ENCODE assay signal across 8 cellular contexts in the genomic region with DNA sequence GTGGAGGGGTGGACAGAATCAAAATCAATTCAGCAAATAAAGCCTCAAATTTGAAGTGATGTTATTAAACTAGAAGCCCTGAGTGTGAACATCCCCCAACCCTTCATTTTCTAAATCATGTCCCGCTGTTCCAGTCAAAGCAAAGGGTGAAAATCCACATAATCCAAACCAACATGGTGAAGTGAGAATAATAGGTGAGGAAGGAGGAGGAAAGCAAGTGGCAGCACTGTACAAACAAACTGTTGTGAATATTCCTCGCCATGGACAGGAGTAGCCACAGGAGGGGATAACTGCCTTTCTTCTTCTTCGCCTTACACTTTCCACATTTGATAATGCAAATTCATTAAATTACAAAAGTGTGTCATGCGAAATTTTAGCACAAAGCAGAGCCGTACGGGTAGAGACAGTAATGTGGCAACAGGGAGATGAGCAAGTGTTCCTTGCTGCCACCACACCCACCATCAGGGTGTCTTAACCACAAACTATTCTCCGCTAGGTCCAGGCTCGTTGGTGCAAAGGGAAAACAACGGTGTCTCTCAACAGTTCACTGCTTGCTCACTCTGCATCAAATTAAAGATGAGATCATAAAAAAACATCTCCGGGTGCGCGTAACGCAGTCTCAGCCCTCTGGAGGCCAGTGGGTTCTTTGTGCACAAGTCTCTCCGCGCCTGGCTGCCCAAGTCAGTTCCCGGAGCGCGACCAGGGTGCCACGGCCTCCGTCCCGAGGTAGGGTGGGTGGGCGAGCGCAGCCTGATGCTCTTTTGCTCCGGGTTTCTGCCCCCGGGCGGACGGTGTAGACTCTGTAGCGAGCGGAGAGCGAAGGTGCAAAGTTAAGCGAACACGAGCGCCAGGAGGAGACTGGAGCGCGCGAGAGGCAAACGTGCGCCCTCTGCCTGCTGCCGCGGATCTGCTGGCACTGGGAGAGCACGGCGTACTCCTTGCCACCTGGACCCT. TPM values are rescaled to one million over a fixed set of nuclear protein-coding genes. Genes with fewer than 3 reads are reported as not detected.
A peak's percentile ranks its signal among the peaks of the same experiment; 100 is the strongest.
DNase-seq lines count a peak whose midpoint lies in the region; ATAC-seq and TF ChIP-seq lines count a peak whose summit lies in the region.

No MANE protein-coding gene starts in this region.

- no peaks in the 10 kb centered on the region for H3K9me3 Mint-ChIP-seq in activated CD4-positive, alpha-beta T cell treated with anti-CD3 and anti-CD28 coated beads for 36 hours (ENCODE audit: low read depth)
- H3K9me3 Mint-ChIP-seq in activated naive CD8-positive, alpha-beta T cell (ENCODE audit: low read depth) = no peaks in the 10 kb centered on the region
- H3K9me3 Mint-ChIP-seq in osteocyte (ENCODE audit: unreplicated experiment) = no peaks in the 10 kb centered on the region

- H3K4me1 Mint-ChIP-seq in activated CD4-positive, alpha-beta T cell treated with anti-CD3 and anti-CD28 coated beads for 36 hours = peaks cover 7% of the 10 kb centered on the region
- H3K4me1 Mint-ChIP-seq in activated naive CD8-positive, alpha-beta T cell (ENCODE audit: low read depth) = peaks cover 5% of the 10 kb centered on the region
- H3K4me1 Mint-ChIP-seq in osteocyte (ENCODE audit: unreplicated experiment) = peaks cover 10% of the 10 kb centered on the region

- POLR2A ChIA-PET in activated CD4-positive, alpha-beta T cell treated with anti-CD3 and anti-CD28 coated beads for 36 hours (lab: Charles Lee) = no interaction called here

- H3K4me3 ChIP-seq in cardiac muscle cell = peak overlapping the region; percentile 48

- no peaks in the 10 kb centered on the region for H3K4me1 ChIP-seq in cardiac muscle cell (ENCODE audit: low read depth)

- no peak overlapping the region for H3K27ac ChIP-seq in cardiac muscle cell

- H3K4me3 Mint-ChIP-seq in activated CD4-positive, alpha-beta T cell treated with anti-CD3 and anti-CD28 coated beads for 36 hours = peak overlapping the region; percentile 53
- peak overlapping the region; percentile 56 for H3K4me3 Mint-ChIP-seq in activated naive CD8-positive, alpha-beta T cell
- peak overlapping the region; percentile 81 for H3K4me3 Mint-ChIP-seq in osteocyte (ENCODE audit: unreplicated experiment)

- H3K27me3 Mint-ChIP-seq in activated CD4-positive, alpha-beta T cell treated with anti-CD3 and anti-CD28 coated beads for 36 hours = peaks cover 21% of the 10 kb centered on the region
- peaks cover 10% of the 10 kb centered on the region for H3K27me3 Mint-ChIP-seq in activated naive CD8-positive, alpha-beta T cell
- H3K27me3 Mint-ChIP-seq in osteocyte (ENCODE audit: unreplicated experiment) = peaks cover 56% of the 10 kb centered on the region

- no peaks in the 10 kb centered on the region for H3K36me3 Mint-ChIP-seq in activated CD4-positive, alpha-beta T cell treated with anti-CD3 and anti-CD28 coated beads for 36 hours (ENCODE audit: low read depth)
- no peaks in the 10 kb centered on the region for H3K36me3 Mint-ChIP-seq in activated naive CD8-positive, alpha-beta T cell
- H3K36me3 Mint-ChIP-seq in osteocyte (ENCODE audit: unreplicated experiment) = no peaks in the 10 kb centered on the region

- intact Hi-C loops in activated CD4-positive, alpha-beta T cell treated with anti-CD3 and anti-CD28 coated beads for 36 hours (cut with DNase I, micrococcal nuclease) = loop anchor here in 1 of 2 experiments (1.0 to 2.0 kb wide), 2 partner anchors 895 to 911 kb away; no protein-coding TSS in a partner anchor

- H3K27ac Mint-ChIP-seq in activated CD4-positive, alpha-beta T cell treated with anti-CD3 and anti-CD28 coated beads for 36 hours = no peak overlapping the region
- H3K27ac Mint-ChIP-seq in activated naive CD8-positive, alpha-beta T cell = no peak overlapping the region
- no peak overlapping the region for H3K27ac Mint-ChIP-seq in osteocyte (ENCODE audit: unreplicated experiment)

- H3K9me3 ChIP-seq in cardiac muscle cell (ENCODE audit: low read depth) = no peaks in the 10 kb centered on the region

- CTCF ChIA-PET in activated CD4-positive, alpha-beta T cell treated with anti-CD3 and anti-CD28 coated beads for 36 hours (lab: Charles Lee) = no interaction called here

- ATAC-seq in activated CD4-positive, alpha-beta T cell treated with anti-CD3 and anti-CD28 coated beads for 36 hours = peak; percentile 87
- ATAC-seq in HG02678 (IDR thresholded peaks at IDR 0.05; ENCODE audit: unreplicated experiment) = peak; percentile 90
- no peak for ATAC-seq in HG03469 (IDR thresholded peaks at IDR 0.05; ENCODE audit: unreplicated experiment)

- peak; percentile 72 for DNase-seq in activated CD4-positive, alpha-beta T cell treated with anti-CD3 and anti-CD28 coated beads for 36 hours
- no peak for DNase-seq in activated CD4-positive, alpha-beta T cell treated with anti-CD3 and anti-CD28 coated beads for 1 hour
- peak; percentile 42 for DNase-seq in NCI-H2171 treated with DMSO at 0.1 percent for 48 hours (lab: John Stamatoyannopoulos, UW)
- DNase-seq in cardiac muscle cell (ENCODE audit: low read depth in 1 of 2, low spot score in 1 of 2) = peak; percentile 67 to 84
- peak; percentile 86 for DNase-seq in osteocyte (ENCODE audit: extremely low spot score, unreplicated experiment)

- TF ChIP-seq CTCF in cardiac muscle cell (IDR thresholded peaks at IDR 0.05; ENCODE audit: low read depth, low read length) (peak; percentile 84), osteocyte (IDR thresholded peaks at IDR 0.05) (peak; percentile 90)

- peaks cover 18% of the 10 kb centered on the region for H3K27me3 ChIP-seq in cardiac muscle cell

- H3K36me3 ChIP-seq in cardiac muscle cell = no peaks in the 10 kb centered on the region

RNA-seq across cellular contexts. Expression of a gene that starts 6.7 kb away (rescaled TPM):
- total RNA-seq in activated CD4-positive, alpha-beta T cell treated with anti-CD3 and anti-CD28 coated beads for 36 hours = under 1 TPM; 0.07 to 0.09 TPM
- total RNA-seq in cardiac muscle cell (8.7 and 9.2 TPM in 2 replicates), osteocyte (0.94 and 1.6 TPM in 2 replicates)
- polyA plus RNA-seq in cardiac muscle cell = 3.2 and 4.8 TPM in 2 replicates
